In the genomic region with DNA sequence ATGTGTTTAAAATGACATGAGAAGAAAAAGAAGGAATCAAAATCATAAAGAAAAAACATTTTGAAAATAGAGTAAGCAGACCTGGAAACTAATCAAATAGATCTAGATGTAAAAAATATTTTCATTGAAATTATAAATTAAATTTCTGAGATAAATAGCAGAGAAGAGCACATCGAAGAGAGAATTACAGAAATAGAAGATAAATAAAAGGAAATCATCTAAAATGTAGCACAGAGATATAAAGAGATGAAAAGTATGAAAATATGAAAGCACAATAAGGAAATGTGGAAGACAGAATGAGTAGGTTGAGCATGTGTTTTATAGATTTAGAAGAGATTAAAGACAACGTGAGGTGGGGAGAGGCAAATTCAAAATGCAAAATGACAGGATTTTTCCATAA, we compare ENCODE assay signal across 25 cellular contexts.
"Had no signal": no experiment of that assay in that cellular context is flagged by ENCODE, and none has a peak within 500 bp of the region (broad histone marks: within the 10 kb centered on the region; RNA-seq: fewer than 3 reads in every experiment).

No MANE protein-coding gene starts in this region.

- H3K36me3 ChIP-seq: neural progenitor cell, ovary, right lobe of liver, sigmoid colon, stomach, thoracic aorta, thyroid gland, tibial nerve, upper lobe of left lung, vagina had no signal

- H3K4me3 ChIP-seq: neural progenitor cell, ovary, psoas muscle, right lobe of liver, sigmoid colon, stomach, thoracic aorta, thyroid gland, tibial nerve, upper lobe of left lung, vagina had no signal

- H3K9ac ChIP-seq: neural progenitor cell, parathyroid adenoma had no signal

- H3K27ac ChIP-seq: neural progenitor cell, ovary, parathyroid adenoma, psoas muscle, right lobe of liver, sigmoid colon, stomach, thoracic aorta, thyroid gland, tibial nerve, upper lobe of left lung, vagina had no signal

- H3K27me3 ChIP-seq: neural progenitor cell, ovary, right lobe of liver, thyroid gland, tibial nerve, upper lobe of left lung, vagina had no signal

- DNase-seq: occipital lobe; ovary; posterior cingulate gyrus; psoas muscle; right cardiac atrium; right lobe of liver; sigmoid colon; small intestine; stimulated activated CD4-positive, alpha-beta T cell treated with anti-CD3 and anti-CD28 coated beads, Interleukin-15, amount 100 ng/mL, for 24 hours; stimulated activated CD4-positive, alpha-beta T cell treated with anti-CD3 and anti-CD28 coated beads, Interleukin-2, amount 100 ng/mL, for 24 hours; stimulated activated CD4-positive, alpha-beta T cell treated with anti-CD3 and anti-CD28 coated beads, Interleukin-2, amount 100 ng/mL, for 48 hours; stimulated activated CD4-positive, alpha-beta T cell treated with anti-CD3 and anti-CD28 coated beads, Interleukin-4, amount 100 ng/mL, for 24 hours; stimulated activated naive B cell treated with anti-CD40 and anti-IgM and Interleukin-4, amounts not matched to agents 10 μg/mL and 1 μg/mL and 100 μg/mL, for 72 hours; stimulated activated naive CD4-positive, alpha-beta T cell treated with Interleukin-2 at 50 U/mL for 16 hours; stomach; thyroid gland; trophoblast cell; upper lobe of left lung had no signal

- H3K79me2 ChIP-seq: parathyroid adenoma had no signal

- H3K4me2 ChIP-seq: neural progenitor cell had no signal

- ATAC-seq: psoas muscle; right cardiac atrium; right lobe of liver; stimulated activated effector memory CD8-positive, alpha-beta T cell treated with anti-CD3 and anti-CD28 coated beads, Interleukin-12 subunit alpha, Interleukin-12 subunit beta, amount 100 ng/mL, for 72 hours; stimulated activated naive B cell treated with anti-CD40 and anti-IgM and Interleukin-4, amounts not matched to agents 10 μg/mL and 1 μg/mL and 100 μg/mL, for 72 hours had no signal

- FAIRE-seq: small intestine, urothelium cell line had no signal

- H2AFZ ChIP-seq: neural progenitor cell, parathyroid adenoma had no signal

- H3K4me1 ChIP-seq: parathyroid adenoma, psoas muscle, right lobe of liver, sigmoid colon, stomach, thyroid gland, tibial nerve, upper lobe of left lung, vagina had no signal

- H3K9me3 ChIP-seq: ovary, right lobe of liver, thyroid gland, vagina had no signal
